In the genomic region with DNA sequence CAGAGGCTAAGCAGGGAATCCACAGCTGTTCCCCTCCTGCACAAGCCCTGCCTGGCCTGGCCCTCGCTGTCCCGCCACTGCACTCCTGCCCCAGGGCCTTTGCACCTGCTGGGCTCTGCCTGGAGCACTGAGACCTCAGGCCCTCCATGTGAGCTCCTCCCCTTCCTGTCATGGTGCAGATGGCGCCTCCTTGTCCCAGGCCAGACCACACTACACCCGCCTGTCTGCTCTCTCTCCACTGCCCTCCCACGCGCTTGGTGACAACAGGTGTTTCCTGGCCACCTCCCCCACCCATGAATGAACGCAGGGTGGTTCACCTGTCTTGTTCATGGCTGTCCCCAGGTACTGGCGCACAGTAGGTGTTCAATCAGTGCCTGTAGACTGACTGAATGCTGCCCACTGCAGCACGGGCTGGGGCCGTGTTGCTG, we compare ENCODE assay signal across 1 cellular context.
TF ChIP-seq lines count a peak whose summit lies in the region.

No MANE protein-coding gene starts in this region.

TF ChIP-seq in GM12878, 131 proteins besides CTCF, POLR2A, EP300 and RAD21 (continued from another document):
- no peak for TF ChIP-seq BCL3 (IDR thresholded peaks at IDR 0.05; ENCODE audit: borderline replicate concordance, insufficient read depth, low read depth, low read length, poor library complexity, severe bottlenecking)
- TF ChIP-seq LARP7 (IDR thresholded peaks at IDR 0.05), result no peak
- TF ChIP-seq MYC (IDR thresholded peaks at IDR 0.05; ENCODE audit: insufficient read depth, insufficient read length, insufficient replicate concordance, low read length, severe bottlenecking), result no peak
- peak in 1 of 2 experiments; percentile 95; a peak in 2 of 3 replicates for TF ChIP-seq EGR1 (IDR thresholded peaks at IDR 0.05; ENCODE audit: borderline replicate concordance in 1 of 2, low read depth in 2 of 2, low read length in 2 of 2)
- TF ChIP-seq CHD4 (IDR thresholded peaks at IDR 0.05), result no peak
- TF ChIP-seq MYB (IDR thresholded peaks at IDR 0.05; ENCODE audit: borderline replicate concordance, low read depth, low read length), result no peak
- no peak for TF ChIP-seq SIX5 (IDR thresholded peaks at IDR 0.05; ENCODE audit: low read depth, low read length, severe bottlenecking)
- TF ChIP-seq RELA (IDR thresholded peaks at IDR 0.05; ENCODE audit: borderline replicate concordance, partially characterized antibody), result no peak
- TF ChIP-seq IRF4 (IDR thresholded peaks at IDR 0.05; ENCODE audit: low read depth, low read length), result 0 out of 2 replicates have a peak, but pooled peaks have one; percentile 40
